In genomic region chr9:109046346-109046745, GRCh38 we compare ENCODE assay signal across 23 cellular contexts.
"Had no signal": no experiment of that assay in that cellular context is flagged by ENCODE, and none has a peak within 500 bp of the region (broad histone marks: within the 10 kb centered on the region; RNA-seq: fewer than 3 reads in every experiment).

No MANE protein-coding gene starts in this region.

- H3K4me3 Mint-ChIP-seq: mesothelial cell of epicardium; naive B cell; natural killer cell treated with Interleukin-12 subunit alpha and Interleukin-12 subunit beta and Interleukin-15 and Interleukin-18, amount 100 ng/mL, for 72 hours; neural progenitor cell; stimulated activated naive CD8-positive, alpha-beta T cell treated with anti-CD3 and anti-CD28 coated beads, Interleukin-15, amount 100 ng/mL, for 72 hours had no signal

- ATAC-seq: gastrocnemius medialis; left lobe of liver; mucosa of descending colon; natural killer cell treated with Interleukin-12 subunit alpha and Interleukin-12 subunit beta and Interleukin-15 and Interleukin-18, amount 100 ng/mL, for 72 hours; right lobe of liver; stimulated activated naive CD8-positive, alpha-beta T cell treated with anti-CD3 and anti-CD28 coated beads, Interleukin-15, amount 100 ng/mL, for 72 hours; upper lobe of right lung had no signal

- H3K27me3 Mint-ChIP-seq: naive B cell; natural killer cell treated with Interleukin-12 subunit alpha and Interleukin-12 subunit beta and Interleukin-15 and Interleukin-18, amount 100 ng/mL, for 72 hours; progenitor cell of endocrine pancreas; stimulated activated naive CD8-positive, alpha-beta T cell treated with anti-CD3 and anti-CD28 coated beads, Interleukin-15, amount 100 ng/mL, for 72 hours had no signal

- H3K9me3 Mint-ChIP-seq: natural killer cell treated with Interleukin-12 subunit alpha and Interleukin-12 subunit beta and Interleukin-15 and Interleukin-18, amount 100 ng/mL, for 72 hours had no signal

- H3K4me1 Mint-ChIP-seq: naive B cell; neural progenitor cell; stimulated activated naive CD8-positive, alpha-beta T cell treated with anti-CD3 and anti-CD28 coated beads, Interleukin-15, amount 100 ng/mL, for 72 hours had no signal

- H3K27ac Mint-ChIP-seq: mesothelial cell of epicardium; natural killer cell treated with Interleukin-12 subunit alpha and Interleukin-12 subunit beta and Interleukin-15 and Interleukin-18, amount 100 ng/mL, for 72 hours; neural progenitor cell; progenitor cell of endocrine pancreas; stimulated activated naive CD8-positive, alpha-beta T cell treated with anti-CD3 and anti-CD28 coated beads, Interleukin-15, amount 100 ng/mL, for 72 hours had no signal

- DNase-seq: dorsolateral prefrontal cortex; effector CD4-positive, alpha-beta T cell; foreskin fibroblast; gastrocnemius medialis; head of caudate nucleus; kidney; mesenchymal stem cell; mucosa of descending colon; naive B cell; right lobe of liver; small intestine; stimulated activated CD4-positive, alpha-beta T cell treated with anti-CD3 and anti-CD28 coated beads, Interleukin-15, amount 100 ng/mL, for 24 hours; stimulated activated CD4-positive, alpha-beta T cell treated with anti-CD3 and anti-CD28 coated beads, Interleukin-2, amount 100 ng/mL, for 48 hours; stimulated activated naive CD4-positive, alpha-beta T cell; stimulated activated naive CD8-positive, alpha-beta T cell treated with anti-CD3 and anti-CD28 coated beads, Interleukin-15, amount 100 ng/mL, for 72 hours; transverse colon; upper lobe of right lung; uterus had no signal
